Comparison of ENCODE assay signal across 15 cellular contexts in genomic region chr12:19208456-19208855, GRCh38.
A peak's percentile ranks its signal among the peaks of the same experiment; 100 is the strongest.
DNase-seq lines count a peak whose midpoint lies in the region; TF ChIP-seq lines count a peak whose summit lies in the region.
"Had no signal": no experiment of that assay in that cellular context is flagged by ENCODE, and none has a peak within 500 bp of the region (broad histone marks: within the 10 kb centered on the region; RNA-seq: fewer than 3 reads in every experiment).

No MANE protein-coding gene starts in this region.

- intact Hi-C loops in activated T-helper 2 cell treated with anti-CD3 and anti-CD28 coated beads, Interferon-gamma antibody, Interleukin-2, Interleukin-4, amounts not matched to agents 10 μg/mL and 5 μg/mL and 100 μg/mL, durations not matched to agents 14 hours and 24 hours and 36 hours (cut with micrococcal nuclease) = no loop called here

- peaks cover 36% of the 10 kb centered on the region for H3K4me1 Mint-ChIP-seq in HFFc6 (ENCODE audit: low read depth)
- no peaks in the 10 kb centered on the region for H3K4me1 Mint-ChIP-seq in activated T-helper 2 cell treated with anti-CD3 and anti-CD28 coated beads, Interferon-gamma antibody, Interleukin-2, Interleukin-4, amounts not matched to agents 10 μg/mL and 5 μg/mL and 100 μg/mL, durations not matched to agents 14 hours and 24 hours and 36 hours (ENCODE audit: low read depth)
- H3K4me1 Mint-ChIP-seq: CD4-positive, alpha-beta memory T cell had no signal

- TF ChIP-seq CTCF in HFFc6 (IDR thresholded peaks at IDR 0.05) = no peak
- no peak for TF ChIP-seq CTCF in fibroblast of mammary gland (conservative IDR thresholded peaks at IDR 0.05; ENCODE audit: control insufficient read depth, insufficient read depth, low read depth, low read length)

- peaks cover 7% of the 10 kb centered on the region for H3K9me3 ChIP-seq in adipocyte (ENCODE audit: control insufficient read depth, low read length)
- H3K9me3 ChIP-seq: BE2C had no signal

- peaks cover 11% of the 10 kb centered on the region for H3K4me1 ChIP-seq in adipocyte (ENCODE audit: control insufficient read depth, insufficient read depth, low read length)

- H3K4me3 ChIP-seq in adipocyte (ENCODE audit: low read length) (peak overlapping the region; percentile 17), fibroblast of mammary gland (ENCODE audit: control insufficient read depth, low read depth, low read length) (no peak overlapping the region)

- no peaks in the 10 kb centered on the region for H3K27me3 ChIP-seq in adipocyte (replicated peaks; ENCODE audit: control insufficient read depth, insufficient read depth, low read length)
- H3K27me3 ChIP-seq: BE2C had no signal

- peak overlapping the region; percentile 29; the same call in 1 of the 2 replicates for H3K4me3 Mint-ChIP-seq in HFFc6
- no peak overlapping the region for H3K4me3 Mint-ChIP-seq in activated T-helper 2 cell treated with anti-CD3 and anti-CD28 coated beads, Interferon-gamma antibody, Interleukin-2, Interleukin-4, amounts not matched to agents 10 μg/mL and 5 μg/mL and 100 μg/mL, durations not matched to agents 14 hours and 24 hours and 36 hours (ENCODE audit: low read depth)
- H3K4me3 Mint-ChIP-seq: CD4-positive, alpha-beta memory T cell; H9 had no signal

- H3K9me3 Mint-ChIP-seq in HFFc6 = peaks cover 11% of the 10 kb centered on the region; the same call in 1 of the 2 replicates
- H3K9me3 Mint-ChIP-seq in activated T-helper 2 cell treated with anti-CD3 and anti-CD28 coated beads, Interferon-gamma antibody, Interleukin-2, Interleukin-4, amounts not matched to agents 10 μg/mL and 5 μg/mL and 100 μg/mL, durations not matched to agents 14 hours and 24 hours and 36 hours = no peaks in the 10 kb centered on the region

- no peak overlapping the region for H3K9ac ChIP-seq in adipocyte (ENCODE audit: low read length)

- peak; percentile 39 for DNase-seq in EH (ENCODE audit: low read depth)
- DNase-seq in HFFc6 = no peak
- DNase-seq in adipocyte (ENCODE audit: low read depth) = no peak
- DNase-seq in fibroblast of mammary gland (ENCODE audit: low read depth) = peak; percentile 64
- DNase-seq in A172 (ENCODE audit: low spot score) = no peak
- DNase-seq in activated T-helper 2 cell treated with anti-CD3 and anti-CD28 coated beads, Interferon-gamma antibody, Interleukin-2, Interleukin-4, amounts not matched to agents 10 μg/mL and 5 μg/mL and 100 μg/mL, durations not matched to agents 14 hours and 24 hours and 36 hours (ENCODE audit: low spot score) = no peak
- no peak for DNase-seq in NCI-H82 (lab: John Stamatoyannopoulos, UW)
- DNase-seq in NCI-H2107 treated with DMSO at 0.1 percent for 48 hours (lab: John Stamatoyannopoulos, UW; ENCODE audit: unreplicated experiment) = no peak
- DNase-seq: BE2C; CD4-positive, alpha-beta memory T cell; DMS79; EL; GDM1; GOT3; H9 had no signal

- peaks cover 19% of the 10 kb centered on the region for H3K36me3 Mint-ChIP-seq in HFFc6 (ENCODE audit: low read depth)
- no peaks in the 10 kb centered on the region for H3K36me3 Mint-ChIP-seq in activated T-helper 2 cell treated with anti-CD3 and anti-CD28 coated beads, Interferon-gamma antibody, Interleukin-2, Interleukin-4, amounts not matched to agents 10 μg/mL and 5 μg/mL and 100 μg/mL, durations not matched to agents 14 hours and 24 hours and 36 hours (ENCODE audit: low read depth)

- peaks cover 2% of the 10 kb centered on the region; the same call in 1 of the 2 replicates for H3K27me3 Mint-ChIP-seq in HFFc6 (ENCODE audit: insufficient read depth)
- no peaks in the 10 kb centered on the region for H3K27me3 Mint-ChIP-seq in activated T-helper 2 cell treated with anti-CD3 and anti-CD28 coated beads, Interferon-gamma antibody, Interleukin-2, Interleukin-4, amounts not matched to agents 10 μg/mL and 5 μg/mL and 100 μg/mL, durations not matched to agents 14 hours and 24 hours and 36 hours (ENCODE audit: low read depth)
- H3K27me3 Mint-ChIP-seq: CD4-positive, alpha-beta memory T cell had no signal

- no peaks in the 10 kb centered on the region for H3K36me3 ChIP-seq in adipocyte (ENCODE audit: control insufficient read depth, insufficient read depth, low read length, severe bottlenecking)
- H3K36me3 ChIP-seq: BE2C had no signal

- peak overlapping the region; percentile 5; the same call in 1 of the 2 replicates for H3K27ac Mint-ChIP-seq in HFFc6
- no peak overlapping the region for H3K27ac Mint-ChIP-seq in activated T-helper 2 cell treated with anti-CD3 and anti-CD28 coated beads, Interferon-gamma antibody, Interleukin-2, Interleukin-4, amounts not matched to agents 10 μg/mL and 5 μg/mL and 100 μg/mL, durations not matched to agents 14 hours and 24 hours and 36 hours
- H3K27ac Mint-ChIP-seq: CD4-positive, alpha-beta memory T cell; H9 had no signal

Comparison
In these comparisons a context has a peak if more than half of its experiments do, and no peak if none do; other contexts are left out.
1. DNase-seq: peak in EH (single experiment) and fibroblast of mammary gland (single experiment); none in HFFc6 (single experiment), adipocyte (single experiment), A172 (single experiment), activated T-helper 2 cell treated with anti-CD3 and anti-CD28 coated beads, Interferon-gamma antibody, Interleukin-2, Interleukin-4, amounts not matched to agents 10 μg/mL and 5 μg/mL and 100 μg/mL, durations not matched to agents 14 hours and 24 hours and 36 hours (single experiment), NCI-H82 (single experiment) and NCI-H2107 treated with DMSO at 0.1 percent for 48 hours (single experiment).